ENCODE assay signal across 30 cellular contexts in genomic region chrX:68234171-68234910, GRCh38.
DNase-seq lines count a peak whose midpoint lies in the region; FAIRE-seq and TF ChIP-seq lines count a peak whose summit lies in the region.
"Had no signal": no experiment of that assay in that cellular context is flagged by ENCODE, and none has a peak within 500 bp of the region (broad histone marks: within the 10 kb centered on the region; RNA-seq: fewer than 3 reads in every experiment).

No MANE protein-coding gene starts in this region.

- H4K20me1 ChIP-seq in astrocyte (ENCODE audit: insufficient read depth, low read length) = no peaks in the 10 kb centered on the region

- no peak overlapping the region for H3K27ac Mint-ChIP-seq in astrocyte (ENCODE audit: unreplicated experiment)
- peak overlapping the region; percentile 91 for H3K27ac Mint-ChIP-seq in progenitor cell of endocrine pancreas
- H3K27ac Mint-ChIP-seq in activated CD4-positive, alpha-beta T cell treated with anti-CD3 and anti-CD28 coated beads, Interleukin-2, amount 10 ng/mL, durations not matched to agents 24 days and 14 days = no peak overlapping the region
- H3K27ac Mint-ChIP-seq: activated CD4-positive, alpha-beta memory T cell treated with anti-CD3 and anti-CD28 coated beads for 36 hours; activated naive CD4-positive, alpha-beta T cell treated with anti-CD3 and anti-CD28 coated beads for 36 hours; activated T-helper 1 cell treated with anti-CD3 and anti-CD28 coated beads, Interleukin-12 subunit alpha, Interleukin-12 subunit beta, Interleukin-2, Interleukin-4 antibody, amounts not matched to agents 30 ng/mL and 10 ng/mL and 1 ng/mL, durations not matched to agents 14 hours and 24 hours and 36 hours; HFFc6 had no signal

- no peaks in the 10 kb centered on the region for H3K79me2 ChIP-seq in astrocyte (ENCODE audit: insufficient read depth, low read length)

- no peaks in the 10 kb centered on the region for H3K27me3 ChIP-seq in astrocyte (ENCODE audit: insufficient read depth, low read length)
- H3K27me3 ChIP-seq: brain microvascular endothelial cell, gastrocnemius medialis, thyroid gland, vagina had no signal

- no peak overlapping the region for H3K4me2 ChIP-seq in astrocyte (ENCODE audit: low read length)
- H3K4me2 ChIP-seq: SK-N-SH had no signal

- peak; percentile 47 for FAIRE-seq in astrocyte (lab: Jason Lieb, UNC)
- FAIRE-seq: GM12878, K562 had no signal

- H3K36me3 ChIP-seq in HEK293 (ENCODE audit: control insufficient read depth in 2 of 2, insufficient read depth in 1 of 2, low read length in 2 of 2) (no peaks in the 10 kb centered on the region), astrocyte (ENCODE audit: insufficient read depth, low read length) (no peaks in the 10 kb centered on the region)
- H3K36me3 ChIP-seq: brain microvascular endothelial cell, gastrocnemius medialis, left ventricle myocardium inferior, thyroid gland, vagina had no signal

- no peak for DNase-seq in astrocyte (ENCODE audit: low read depth)
- DNase-seq in iPS-NIHi7 (ENCODE audit: extremely low spot score) = peak; percentile 14
- DNase-seq in progenitor cell of endocrine pancreas (ENCODE audit: low spot score, unreplicated experiment) = no peak
- DNase-seq in CD1c-positive myeloid dendritic cell (ENCODE audit: extremely low spot score) = no peak
- no peak for DNase-seq in NCI-H2171 treated with DMSO at 0.1 percent for 48 hours (lab: John Stamatoyannopoulos, UW)
- no peak for DNase-seq in activated CD4-positive, alpha-beta T cell treated with anti-CD3 and anti-CD28 coated beads, Interleukin-2, amount 10 ng/mL, durations not matched to agents 24 days and 14 days
- DNase-seq: activated CD4-positive, alpha-beta memory T cell treated with anti-CD3 and anti-CD28 coated beads for 36 hours; activated CD8-positive, alpha-beta memory T cell treated with anti-CD3 and anti-CD28 coated beads, Interleukin-2, amount 50 U/mL, for 4 hours; activated naive CD4-positive, alpha-beta T cell treated with anti-CD3 and anti-CD28 coated beads for 36 hours; brain microvascular endothelial cell; DMS 273 treated with DMSO at 0.1 percent for 48 hours; gastrocnemius medialis; HFFc6; immature natural killer cell; left ventricle myocardium inferior; mesenchymal stem cell; NCI-H1092; NCI-H187; NCI-H524 treated with DMSO at 0.1 percent for 48 hours; NK-92 treated with Interleukin-12 subunit alpha and Interleukin-12 subunit beta, amount 100 ng/mL, for 24 hours; PC-3; SK-N-SH; stimulated activated CD4-positive, alpha-beta T cell treated with anti-CD3 and anti-CD28 coated beads, Interleukin-4, amount 100 ng/mL, for 24 hours; T-helper 2 cell; thyroid gland had no signal

- H3K4me3 Mint-ChIP-seq in astrocyte (ENCODE audit: unreplicated experiment) = no peak overlapping the region
- peak overlapping the region; percentile 64 for H3K4me3 Mint-ChIP-seq in progenitor cell of endocrine pancreas (ENCODE audit: low read depth)
- H3K4me3 Mint-ChIP-seq in activated CD4-positive, alpha-beta T cell treated with anti-CD3 and anti-CD28 coated beads, Interleukin-2, amount 10 ng/mL, durations not matched to agents 24 days and 14 days = no peak overlapping the region
- H3K4me3 Mint-ChIP-seq: activated CD4-positive, alpha-beta memory T cell treated with anti-CD3 and anti-CD28 coated beads for 36 hours; activated naive CD4-positive, alpha-beta T cell treated with anti-CD3 and anti-CD28 coated beads for 36 hours; activated T-helper 1 cell treated with anti-CD3 and anti-CD28 coated beads, Interleukin-12 subunit alpha, Interleukin-12 subunit beta, Interleukin-2, Interleukin-4 antibody, amounts not matched to agents 30 ng/mL and 10 ng/mL and 1 ng/mL, durations not matched to agents 14 hours and 24 hours and 36 hours; HFFc6; immature natural killer cell had no signal

- H3K36me3 Mint-ChIP-seq in astrocyte (ENCODE audit: low read depth, unreplicated experiment) (no peaks in the 10 kb centered on the region), progenitor cell of endocrine pancreas (ENCODE audit: insufficient read depth) (no peaks in the 10 kb centered on the region)
- H3K36me3 Mint-ChIP-seq in activated CD4-positive, alpha-beta T cell treated with anti-CD3 and anti-CD28 coated beads, Interleukin-2, amount 10 ng/mL, durations not matched to agents 24 days and 14 days (ENCODE audit: low read depth) = no peaks in the 10 kb centered on the region
- H3K36me3 Mint-ChIP-seq: activated CD4-positive, alpha-beta memory T cell treated with anti-CD3 and anti-CD28 coated beads for 36 hours had no signal

- H3K4me3 ChIP-seq in HEK293 (ENCODE audit: low read depth, low read length) (no peak overlapping the region), astrocyte (ENCODE audit: insufficient read depth, low read depth, low read length) (no peak overlapping the region)
- H3K4me3 ChIP-seq: gastrocnemius medialis, GM12878, K562, left ventricle myocardium inferior, thyroid gland, vagina had no signal

- intact Hi-C loops in activated CD4-positive, alpha-beta T cell treated with anti-CD3 and anti-CD28 coated beads, Interleukin-2, amount 10 ng/mL, durations not matched to agents 24 days and 14 days (cut with micrococcal nuclease) = no loop called here

- H3K9me3 ChIP-seq in HEK293 (ENCODE audit: control insufficient read depth, insufficient read depth, low read depth, low read length) (no peaks in the 10 kb centered on the region), astrocyte (ENCODE audit: insufficient read depth, low read depth, low read length) (no peaks in the 10 kb centered on the region)
- H3K9me3 ChIP-seq: gastrocnemius medialis, left ventricle myocardium inferior, SK-N-SH, thyroid gland, vagina had no signal

- H3K4me1 ChIP-seq in HEK293 (ENCODE audit: control insufficient read depth, insufficient read depth, low read length) (0 out of 2 replicates have a peak, but pooled peaks cover 3% of the 10 kb centered on the region), astrocyte (ENCODE audit: insufficient read depth, low read length) (no peaks in the 10 kb centered on the region)
- H3K4me1 ChIP-seq: gastrocnemius medialis, left ventricle myocardium inferior, thyroid gland, vagina had no signal

- H3K9me3 Mint-ChIP-seq in astrocyte (ENCODE audit: unreplicated experiment) = no peaks in the 10 kb centered on the region
- H3K9me3 Mint-ChIP-seq in progenitor cell of endocrine pancreas (ENCODE audit: low read depth) = peaks cover 9% of the 10 kb centered on the region
- no peaks in the 10 kb centered on the region for H3K9me3 Mint-ChIP-seq in activated CD4-positive, alpha-beta T cell treated with anti-CD3 and anti-CD28 coated beads, Interleukin-2, amount 10 ng/mL, durations not matched to agents 24 days and 14 days
- H3K9me3 Mint-ChIP-seq: activated CD4-positive, alpha-beta memory T cell treated with anti-CD3 and anti-CD28 coated beads for 36 hours; activated naive CD4-positive, alpha-beta T cell treated with anti-CD3 and anti-CD28 coated beads for 36 hours; activated T-helper 1 cell treated with anti-CD3 and anti-CD28 coated beads, Interleukin-12 subunit alpha, Interleukin-12 subunit beta, Interleukin-2, Interleukin-4 antibody, amounts not matched to agents 30 ng/mL and 10 ng/mL and 1 ng/mL, durations not matched to agents 14 hours and 24 hours and 36 hours; HFFc6; immature natural killer cell had no signal

- H3K9ac ChIP-seq in astrocyte (ENCODE audit: low read length) = no peak overlapping the region
- H3K9ac ChIP-seq: SK-N-SH had no signal

- H3K27ac ChIP-seq in HEK293 (ENCODE audit: extremely low read depth, low read depth, low read length) = no peak overlapping the region
- H3K27ac ChIP-seq in astrocyte (ENCODE audit: low read depth, low read length) = no peak overlapping the region
- H3K27ac ChIP-seq: brain microvascular endothelial cell, left ventricle myocardium inferior, thyroid gland, vagina had no signal

- peaks cover 2% of the 10 kb centered on the region for H3K4me1 Mint-ChIP-seq in astrocyte (ENCODE audit: low read depth, unreplicated experiment)
- peaks cover 11% of the 10 kb centered on the region for H3K4me1 Mint-ChIP-seq in progenitor cell of endocrine pancreas (ENCODE audit: low read depth)
- H3K4me1 Mint-ChIP-seq in activated CD4-positive, alpha-beta T cell treated with anti-CD3 and anti-CD28 coated beads, Interleukin-2, amount 10 ng/mL, durations not matched to agents 24 days and 14 days = no peaks in the 10 kb centered on the region
- H3K4me1 Mint-ChIP-seq: immature natural killer cell had no signal

- H3K27me3 Mint-ChIP-seq in astrocyte (ENCODE audit: low read depth, unreplicated experiment) = no peaks in the 10 kb centered on the region
- no peaks in the 10 kb centered on the region for H3K27me3 Mint-ChIP-seq in progenitor cell of endocrine pancreas
- H3K27me3 Mint-ChIP-seq in activated CD4-positive, alpha-beta T cell treated with anti-CD3 and anti-CD28 coated beads, Interleukin-2, amount 10 ng/mL, durations not matched to agents 24 days and 14 days = no peaks in the 10 kb centered on the region
- H3K27me3 Mint-ChIP-seq: activated CD4-positive, alpha-beta memory T cell treated with anti-CD3 and anti-CD28 coated beads for 36 hours had no signal

- POLR2A ChIA-PET in HEK293 (lab: Yijun Ruan, JAX) = no interaction called here

- CTCF ChIA-PET in HEK293 (lab: Yijun Ruan, JAX) = interaction anchor here (0.7 to 1.0 kb wide), 2 partner anchors 38 to 278 kb away, joined by 3 to 4 read pairs; no protein-coding TSS in a partner anchor

- TF ChIP-seq CTCF in HEK293 (tag by site-specific recombination; IDR thresholded peaks at IDR 0.05) (no peak), astrocyte (IDR thresholded peaks at IDR 0.05; ENCODE audit: insufficient read depth, low read depth, low read length) (no peak), progenitor cell of endocrine pancreas (IDR thresholded peaks at IDR 0.05; ENCODE audit: unreplicated experiment) (no peak)

- H2AFZ ChIP-seq in astrocyte (ENCODE audit: low read depth, low read length) = no peak overlapping the region

TF ChIP-seq in HEK293, 187 proteins besides CTCF, POLR2A, EP300 and RAD21 (continues in another document):
- TF ChIP-seq GLI4 (tag by site-specific recombination; IDR thresholded peaks at IDR 0.05) = no peak
- peak; percentile 34; the same call in 1 of the 2 replicates for TF ChIP-seq OSR2 (tag by site-specific recombination; IDR thresholded peaks at IDR 0.05)
- no peak for TF ChIP-seq ZNF391 (tag by site-specific recombination; IDR thresholded peaks at IDR 0.05; ENCODE audit: borderline replicate concordance, low read depth)
- TF ChIP-seq ZNF704 (tag by site-specific recombination; IDR thresholded peaks at IDR 0.05) = no peak
- no peak for TF ChIP-seq KLF16 (tag by site-specific recombination; IDR thresholded peaks at IDR 0.05)
- no peak for TF ChIP-seq ZNF654 (tag by site-specific recombination; IDR thresholded peaks at IDR 0.05; ENCODE audit: low read depth)
